ENCODE assay signal across 8 cellular contexts in genomic region chr22:31944700-31945477, GRCh38. TPM values are rescaled to one million over a fixed set of nuclear protein-coding genes. Genes with fewer than 3 reads are reported as not detected.
DNase-seq lines count a peak whose midpoint lies in the region; ATAC-seq and TF ChIP-seq lines count a peak whose summit lies in the region.

No MANE protein-coding gene starts in this region.

- POLR2A ChIA-PET in WTC11 (lab: Charles Lee) (interaction anchor here (0.5 to 1.6 kb wide), 2 partner anchors 9 to 15 kb away, joined by 3 to 5 read pairs; no protein-coding TSS in a partner anchor), GM10248 (lab: Yijun Ruan, JAX) (interaction anchor here (0.6 kb wide), 1 partner anchor 12 kb away, joined by 3 read pairs; no protein-coding TSS in a partner anchor)

- peaks cover 8% of the 10 kb centered on the region for H3K4me1 ChIP-seq in endocrine pancreas (ENCODE audit: control insufficient read depth, insufficient read depth, low read length)
- peaks cover 18% of the 10 kb centered on the region for H3K4me1 ChIP-seq in mucosa of descending colon (ENCODE audit: low read depth)
- peaks cover 12 to 34% (median 27%) of the 10 kb centered on the region in 5 donors for H3K4me1 ChIP-seq in subcutaneous abdominal adipose tissue (ENCODE audit: control insufficient read depth in 5 of 5, insufficient read depth in 5 of 5, low read length in 5 of 5)

- H3K27ac Mint-ChIP-seq in WTC11: no peak overlapping the region

- H3K9me3 ChIP-seq in endocrine pancreas (ENCODE audit: control insufficient read depth, low read length) (no peaks in the 10 kb centered on the region), mucosa of descending colon (no peaks in the 10 kb centered on the region), subcutaneous abdominal adipose tissue (ENCODE audit: control insufficient read depth in 5 of 5, low read length in 5 of 5) (no peaks in the 10 kb centered on the region)

- peak overlapping the region; percentile 53 for H3K4me3 Mint-ChIP-seq in WTC11

- TF ChIP-seq CTCF in WTC11 (IDR thresholded peaks at IDR 0.05) (no peak), mucosa of descending colon (IDR thresholded peaks at IDR 0.05) (no peak), GM10248 (IDR thresholded peaks at IDR 0.05; ENCODE audit: control extremely low read depth, extremely low read depth, low read depth, missing control alignments) (no peak)

- ATAC-seq in GM19324 (IDR thresholded peaks at IDR 0.05; ENCODE audit: low FRiP score, unreplicated experiment): peak; percentile 37
- ATAC-seq in HG03354 (IDR thresholded peaks at IDR 0.05; ENCODE audit: poor library complexity, severe bottlenecking, unreplicated experiment): peak; percentile 26
- peak; percentile 7 for ATAC-seq in WTC11
- peak; percentile 44 for ATAC-seq in mucosa of descending colon

- no peaks in the 10 kb centered on the region for H3K36me3 ChIP-seq in endocrine pancreas (ENCODE audit: control insufficient read depth, insufficient read depth, low read length)
- no peaks in the 10 kb centered on the region for H3K36me3 ChIP-seq in mucosa of descending colon (ENCODE audit: low read depth)
- peaks cover 0 to 9% (median 3%) of the 10 kb centered on the region in 5 donors for H3K36me3 ChIP-seq in subcutaneous abdominal adipose tissue (ENCODE audit: control insufficient read depth in 5 of 5, insufficient read depth in 5 of 5, low read length in 5 of 5)

- peak overlapping the region; percentile 81 for H3K27ac ChIP-seq in subcutaneous abdominal adipose tissue (ENCODE audit: low read depth, low read length)

- peaks cover 22% of the 10 kb centered on the region for H3K36me3 Mint-ChIP-seq in WTC11

- peak overlapping the region; percentile 94 for H3K9ac ChIP-seq in endocrine pancreas (ENCODE audit: control insufficient read depth, insufficient read depth, low read length)
- peak overlapping the region; percentile 91 to 94 (median 94) for H3K9ac ChIP-seq in subcutaneous abdominal adipose tissue (ENCODE audit: low read length in 5 of 5)

- no peaks in the 10 kb centered on the region for H3K27me3 ChIP-seq in endocrine pancreas (ENCODE audit: control insufficient read depth, insufficient read depth, low read length)
- H3K27me3 ChIP-seq in subcutaneous abdominal adipose tissue (ENCODE audit: control insufficient read depth in 5 of 5, insufficient read depth in 4 of 5, low read length in 5 of 5): no peaks in the 10 kb centered on the region

- intact Hi-C loops in mucosa of descending colon (cut with DNase I, micrococcal nuclease): loop anchor here in 1 of 2 donors (10.0 kb wide), 2 partner anchors 190 to 270 kb away; partner anchors contain the start of genes DEPDC5 and PRR14L

- peak overlapping the region; percentile 89 for H3K4me3 ChIP-seq in endocrine pancreas (ENCODE audit: control insufficient read depth, insufficient read depth, low read length)
- H3K4me3 ChIP-seq in mucosa of descending colon: peak overlapping the region; percentile 82
- H3K4me3 ChIP-seq in subcutaneous abdominal adipose tissue (ENCODE audit: low read depth in 1 of 5, low read length in 5 of 5): peak overlapping the region; percentile 89 to 93 (median 90)

- H3K27me3 Mint-ChIP-seq in WTC11 (ENCODE audit: low read depth): peaks cover 10% of the 10 kb centered on the region

- CTCF ChIA-PET in WTC11 (lab: Charles Lee) (interaction anchor here (1.4 to 3.3 kb wide), 2 partner anchors 16 to 25 kb away, joined by 4 to 23 read pairs; no protein-coding TSS in a partner anchor), GM10248 (lab: Yijun Ruan, JAX) (interaction anchor here (0.9 to 2.8 kb wide), 6 partner anchors 17 to 388 kb away, joined by 3 to 13 read pairs (median 4); no protein-coding TSS in a partner anchor)

- H3K4me1 Mint-ChIP-seq in WTC11: peaks cover 10% of the 10 kb centered on the region

- DNase-seq in AG20443 (ENCODE audit: low spot score) (peak; percentile 70), WTC11 (ENCODE audit: low spot score) (peak; percentile 48), mucosa of descending colon (peak; percentile 53 to 79 (median 76)), GM10248 (ENCODE audit: extremely low spot score) (no peak)

- H3K9me3 Mint-ChIP-seq in WTC11: no peaks in the 10 kb centered on the region

TF ChIP-seq in WTC11, 78 proteins besides CTCF, POLR2A, EP300 and RAD21:
- no peak for TF ChIP-seq ZNF532 (CRISPR knock-in tag; IDR thresholded peaks at IDR 0.05; ENCODE audit: borderline replicate concordance)
- TF ChIP-seq ZNF232 (CRISPR knock-in tag; IDR thresholded peaks at IDR 0.05): peak; percentile 53; the same call in 1 of the 2 replicates
- no peak; the same call in 1 of the 2 replicates for TF ChIP-seq E2F5 (CRISPR knock-in tag; IDR thresholded peaks at IDR 0.05)
- TF ChIP-seq ARID4B (CRISPR knock-in tag; IDR thresholded peaks at IDR 0.05; ENCODE audit: borderline replicate concordance): peak; percentile 26; the same call in 1 of the 2 replicates
- TF ChIP-seq GTF2I (CRISPR knock-in tag; conservative IDR thresholded peaks at IDR 0.05): no peak
- TF ChIP-seq TP53 (CRISPR knock-in tag; IDR thresholded peaks at IDR 0.05): peak; percentile 22; the same call in 1 of the 2 replicates
- peak; percentile 80; the same call in 1 of the 2 replicates for TF ChIP-seq KAT7 (CRISPR knock-in tag; IDR thresholded peaks at IDR 0.05; ENCODE audit: borderline replicate concordance)
- peak; percentile 56; the same call in 1 of the 2 replicates for TF ChIP-seq CREM (CRISPR knock-in tag; IDR thresholded peaks at IDR 0.05)
- no peak for TF ChIP-seq SOX15 (CRISPR knock-in tag; IDR thresholded peaks at IDR 0.05)

RNA-seq across cellular contexts. Expression of gene YWHAH, which starts 0.6 kb away (rescaled TPM):
- 190 to 205 TPM (median 203 TPM) in 3 replicates for total RNA-seq in WTC11 (2021)
- total RNA-seq in mucosa of descending colon: 100 to 1,000 TPM; 140 to 162 (median 149) TPM
